In genomic region chr5:179268966-179269693, GRCh38 we compare ENCODE assay signal across 17 cellular contexts.
A peak's percentile ranks its signal among the peaks of the same experiment; 100 is the strongest.
DNase-seq lines count a peak whose midpoint lies in the region; ATAC-seq and TF ChIP-seq lines count a peak whose summit lies in the region.
"Had no signal": no experiment of that assay in that cellular context is flagged by ENCODE, and none has a peak within 500 bp of the region (broad histone marks: within the 10 kb centered on the region; RNA-seq: fewer than 3 reads in every experiment).

No MANE protein-coding gene starts in this region.

- CTCF ChIA-PET in WTC11 (lab: Charles Lee), result interaction anchor here (0.6 to 2.7 kb wide), 3 partner anchors 8 to 43 kb away, joined by 3 to 10 read pairs (median 3); no protein-coding TSS in a partner anchor

- DNase-seq in ELR (ENCODE audit: low read depth), result peak; percentile 38
- DNase-seq in WTC11 (ENCODE audit: low spot score), result no peak
- DNase-seq in NCI-H446 (lab: John Stamatoyannopoulos, UW), result no peak
- no peak for DNase-seq in prostate gland (ENCODE audit: low spot score)
- DNase-seq: activated CD4-positive, alpha-beta T cell treated with anti-CD3 and anti-CD28 coated beads, Interleukin-2, amount 10 ng/mL, durations not matched to agents 24 days and 14 days; activated T-cell treated with anti-CD3 and anti-CD28 coated beads, Interleukin-2, amount 50 U/mL, for 4 hours; NCI-H226; T-helper 17 cell had no signal

- H3K27ac ChIP-seq in liver (ENCODE audit: low read depth in 1 of 2, low read length in 2 of 2), result peak overlapping the region; percentile 49 to 56
- peak overlapping the region; percentile 93 for H3K27ac ChIP-seq in subcutaneous abdominal adipose tissue (ENCODE audit: low read depth, low read length)
- H3K27ac ChIP-seq in prostate gland, result no peak overlapping the region

- no peaks in the 10 kb centered on the region for H3K27me3 Mint-ChIP-seq in WTC11 (ENCODE audit: low read depth)
- H3K27me3 Mint-ChIP-seq: activated CD4-positive, alpha-beta T cell treated with anti-CD3 and anti-CD28 coated beads, Interleukin-2, amount 10 ng/mL, durations not matched to agents 24 days and 14 days; memory B cell had no signal

- peaks cover 9% of the 10 kb centered on the region for H3K4me1 Mint-ChIP-seq in WTC11
- H3K4me1 Mint-ChIP-seq: activated CD4-positive, alpha-beta T cell treated with anti-CD3 and anti-CD28 coated beads, Interleukin-2, amount 10 ng/mL, durations not matched to agents 24 days and 14 days; central memory CD8-positive, alpha-beta T cell; memory B cell; stimulated activated effector memory CD8-positive, alpha-beta T cell treated with anti-CD3 and anti-CD28 coated beads, Interleukin-12 subunit alpha, Interleukin-12 subunit beta, amount 100 ng/mL, for 72 hours; T-helper 17 cell had no signal

- intact Hi-C loops in prostate gland (cut with DNase I), result no loop called here

- H3K9me3 ChIP-seq in liver (ENCODE audit: control insufficient read depth in 4 of 4, low read length in 3 of 4) (no peaks in the 10 kb centered on the region), subcutaneous abdominal adipose tissue (ENCODE audit: control insufficient read depth in 5 of 5, low read length in 5 of 5) (no peaks in the 10 kb centered on the region), prostate gland (no peaks in the 10 kb centered on the region)
- H3K9me3 ChIP-seq: BE2C had no signal

- WGBS in liver, result 85% methylated on average over 12 of the region's 12 CpGs
- WGBS in prostate gland, result 76% methylated on average over 12 of the region's 12 CpGs

- H3K27me3 ChIP-seq in liver (ENCODE audit: control insufficient read depth in 4 of 4, insufficient read depth in 4 of 4, low read length in 3 of 4), result no peaks in the 10 kb centered on the region
- H3K27me3 ChIP-seq in subcutaneous abdominal adipose tissue (ENCODE audit: control insufficient read depth in 5 of 5, insufficient read depth in 4 of 5, low read length in 5 of 5), result no peaks in the 10 kb centered on the region
- H3K27me3 ChIP-seq in prostate gland (replicated peaks; ENCODE audit: insufficient read depth), result peaks cover 4% of the 10 kb centered on the region
- H3K27me3 ChIP-seq: BE2C had no signal

- POLR2A ChIA-PET in WTC11 (lab: Charles Lee), result no interaction called here

- H3K27ac Mint-ChIP-seq in WTC11, result 0 out of 2 replicates have a peak overlapping the region, but pooled peaks have one; percentile 79
- H3K27ac Mint-ChIP-seq: activated CD4-positive, alpha-beta T cell treated with anti-CD3 and anti-CD28 coated beads, Interleukin-2, amount 10 ng/mL, durations not matched to agents 24 days and 14 days; memory B cell; stimulated activated effector memory CD8-positive, alpha-beta T cell treated with anti-CD3 and anti-CD28 coated beads, Interleukin-12 subunit alpha, Interleukin-12 subunit beta, amount 100 ng/mL, for 72 hours; T-helper 17 cell had no signal

- H3K36me3 Mint-ChIP-seq in WTC11, result no peaks in the 10 kb centered on the region
- H3K36me3 Mint-ChIP-seq: memory B cell; stimulated activated effector memory CD8-positive, alpha-beta T cell treated with anti-CD3 and anti-CD28 coated beads, Interleukin-12 subunit alpha, Interleukin-12 subunit beta, amount 100 ng/mL, for 72 hours had no signal

- H3K4me3 ChIP-seq in liver (ENCODE audit: low read depth in 1 of 3, low read length in 3 of 3), result no peak overlapping the region
- H3K4me3 ChIP-seq in subcutaneous abdominal adipose tissue (ENCODE audit: low read depth in 1 of 5, low read length in 5 of 5), result no peak overlapping the region
- no peak overlapping the region for H3K4me3 ChIP-seq in prostate gland
- H3K4me3 ChIP-seq: skin epidermis had no signal

- no peak for TF ChIP-seq POLR2A in prostate gland (IDR thresholded peaks at IDR 0.05)

- TF ChIP-seq RAD21 in liver (IDR thresholded peaks at IDR 0.05), result no peak

- no peak for TF ChIP-seq CTCF in WTC11 (IDR thresholded peaks at IDR 0.05)
- no peak for TF ChIP-seq CTCF in liver (IDR thresholded peaks at IDR 0.05; ENCODE audit: low read depth, low read length, missing input control)
- no peak for TF ChIP-seq CTCF in prostate gland (IDR thresholded peaks at IDR 0.05)

- ATAC-seq in WTC11 (no peak), GM18502 (IDR thresholded peaks at IDR 0.05; ENCODE audit: poor library complexity, unreplicated experiment) (no peak)
- ATAC-seq: activated T-cell treated with anti-CD3 and anti-CD28 coated beads, Interleukin-2, amount 50 U/mL, for 4 hours; Right ventricle myocardium inferior; stimulated activated effector memory CD8-positive, alpha-beta T cell treated with anti-CD3 and anti-CD28 coated beads, Interleukin-12 subunit alpha, Interleukin-12 subunit beta, amount 100 ng/mL, for 72 hours; T-helper 17 cell had no signal

- H3K9ac ChIP-seq in liver (ENCODE audit: low read depth in 1 of 2, low read length in 2 of 2), result no peak overlapping the region
- H3K9ac ChIP-seq in subcutaneous abdominal adipose tissue (ENCODE audit: low read length in 5 of 5), result peak overlapping the region in 1 of 5 donors; percentile 73

- no peak overlapping the region for H3K4me3 Mint-ChIP-seq in WTC11
- H3K4me3 Mint-ChIP-seq: activated CD4-positive, alpha-beta T cell treated with anti-CD3 and anti-CD28 coated beads, Interleukin-2, amount 10 ng/mL, durations not matched to agents 24 days and 14 days; activated T-cell treated with anti-CD3 and anti-CD28 coated beads, Interleukin-2, amount 50 U/mL, for 4 hours; central memory CD8-positive, alpha-beta T cell; memory B cell; stimulated activated effector memory CD8-positive, alpha-beta T cell treated with anti-CD3 and anti-CD28 coated beads, Interleukin-12 subunit alpha, Interleukin-12 subunit beta, amount 100 ng/mL, for 72 hours; T-helper 17 cell had no signal

- H3K4me1 ChIP-seq in liver (ENCODE audit: control insufficient read depth in 4 of 4, insufficient read depth in 4 of 4, low read length in 3 of 4) (peaks cover 0 to 18% (median 15%) of the 10 kb centered on the region in 4 donors), subcutaneous abdominal adipose tissue (ENCODE audit: control insufficient read depth in 5 of 5, insufficient read depth in 5 of 5, low read length in 5 of 5) (peaks cover 25 to 98% (median 95%) of the 10 kb centered on the region in 5 donors), prostate gland (replicated peaks) (no peaks in the 10 kb centered on the region)

- no peaks in the 10 kb centered on the region for H3K36me3 ChIP-seq in liver (ENCODE audit: control insufficient read depth in 4 of 4, insufficient read depth in 3 of 4, low read depth in 1 of 4, low read length in 3 of 4)
- peaks cover 0 to 13% (median 2%) of the 10 kb centered on the region in 5 donors for H3K36me3 ChIP-seq in subcutaneous abdominal adipose tissue (ENCODE audit: control insufficient read depth in 5 of 5, insufficient read depth in 5 of 5, low read length in 5 of 5)
- H3K36me3 ChIP-seq in prostate gland, result no peaks in the 10 kb centered on the region
- H3K36me3 ChIP-seq: BE2C had no signal

- no peaks in the 10 kb centered on the region for H3K9me3 Mint-ChIP-seq in WTC11
- H3K9me3 Mint-ChIP-seq: activated CD4-positive, alpha-beta T cell treated with anti-CD3 and anti-CD28 coated beads, Interleukin-2, amount 10 ng/mL, durations not matched to agents 24 days and 14 days; activated T-cell treated with anti-CD3 and anti-CD28 coated beads, Interleukin-2, amount 50 U/mL, for 4 hours; central memory CD8-positive, alpha-beta T cell; memory B cell; stimulated activated effector memory CD8-positive, alpha-beta T cell treated with anti-CD3 and anti-CD28 coated beads, Interleukin-12 subunit alpha, Interleukin-12 subunit beta, amount 100 ng/mL, for 72 hours had no signal

TF ChIP-seq in WTC11, 78 proteins besides CTCF, POLR2A, EP300 and RAD21 (continues in another document):
- TF ChIP-seq, protein P1, sequence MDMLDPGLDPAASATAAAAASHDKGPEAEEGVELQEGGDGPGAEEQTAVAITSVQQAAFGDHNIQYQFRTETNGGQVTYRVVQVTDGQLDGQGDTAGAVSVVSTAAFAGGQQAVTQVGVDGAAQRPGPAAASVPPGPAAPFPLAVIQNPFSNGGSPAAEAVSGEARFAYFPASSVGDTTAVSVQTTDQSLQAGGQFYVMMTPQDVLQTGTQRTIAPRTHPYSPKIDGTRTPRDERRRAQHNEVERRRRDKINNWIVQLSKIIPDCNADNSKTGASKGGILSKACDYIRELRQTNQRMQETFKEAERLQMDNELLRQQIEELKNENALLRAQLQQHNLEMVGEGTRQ (CRISPR knock-in tag; IDR thresholded peaks at IDR 0.05), result no peak

TF ChIP-seq in liver, 16 proteins besides CTCF, POLR2A, EP300 and RAD21:
- no peak for TF ChIP-seq FOXA1 (IDR thresholded peaks at IDR 0.05)
- no peak for TF ChIP-seq HNF4A (conservative IDR thresholded peaks at IDR 0.05)
- TF ChIP-seq GABPA (IDR thresholded peaks at IDR 0.05 in 1 of 2, conservative IDR thresholded peaks at IDR 0.05 in 1 of 2), result no peak
- no peak for TF ChIP-seq YY1 (IDR thresholded peaks at IDR 0.05)
- TF ChIP-seq FOXA2 (IDR thresholded peaks at IDR 0.05), result no peak
- no peak for TF ChIP-seq JUND (IDR thresholded peaks at IDR 0.05)

Comparison
In these comparisons a context has a peak if more than half of its experiments do, and no peak if none do; other contexts are left out.
1. H3K27ac ChIP-seq: peak in liver (2 of 2) and subcutaneous abdominal adipose tissue (single experiment); none in prostate gland (0 of 2).